ENCODE assay signal across 19 cellular contexts in the genomic region with DNA sequence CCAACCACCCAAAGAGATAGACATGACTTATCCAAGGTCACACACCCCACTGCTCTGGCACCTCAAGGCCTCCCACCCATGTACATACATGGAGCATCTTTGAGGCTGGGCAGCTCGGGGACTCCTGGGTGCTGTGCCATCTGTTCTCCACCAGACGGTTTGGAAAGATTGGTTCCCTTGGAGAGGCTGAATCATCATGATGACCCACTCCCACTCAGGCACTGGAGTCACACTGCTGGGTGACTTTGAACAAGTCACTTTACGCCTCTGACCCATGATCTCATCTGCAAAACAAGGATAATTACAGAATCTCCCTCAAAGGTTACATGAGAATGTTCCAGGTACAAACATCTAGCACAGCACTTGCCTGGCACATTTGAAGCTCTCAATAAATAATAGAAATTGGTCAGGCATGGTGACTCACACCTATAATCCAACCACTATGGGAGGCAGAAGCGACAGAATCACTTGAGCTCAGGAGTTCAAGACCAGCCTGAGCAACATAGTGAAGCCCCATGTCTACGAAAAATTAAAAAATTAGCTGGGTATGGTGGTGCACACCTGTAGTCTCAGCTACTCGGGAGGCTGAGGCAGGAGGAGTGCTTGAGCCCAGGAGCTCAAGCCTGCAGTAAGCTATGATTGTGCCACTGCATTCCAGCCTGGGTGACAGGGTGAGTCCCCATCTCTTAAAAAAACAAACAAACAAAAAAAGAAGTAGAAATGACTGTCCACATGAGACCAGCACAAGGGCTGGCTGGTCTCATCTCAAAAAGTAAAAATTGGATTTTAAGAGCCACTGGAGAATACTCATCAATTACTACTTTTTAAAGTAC.
"Had no signal": no experiment of that assay in that cellular context is flagged by ENCODE, and none has a peak within 500 bp of the region (broad histone marks: within the 10 kb centered on the region; RNA-seq: fewer than 3 reads in every experiment).

No MANE protein-coding gene starts in this region.

- DNase-seq: activated CD4-positive, alpha-beta memory T cell treated with anti-CD3 and anti-CD28 coated beads, Interleukin-2, amount 10 ng/mL, durations not matched to agents 7 days and 5 days; activated CD8-positive, alpha-beta memory T cell treated with anti-CD3 and anti-CD28 coated beads, Interleukin-2, amount 10 ng/mL, durations not matched to agents 7 days and 5 days; activated naive CD4-positive, alpha-beta T cell treated with Interleukin-2 at 50 U/mL for 16 hours; central memory CD4-positive, alpha-beta T cell; colonic mucosa; kidney; mucosa of descending colon; naive B cell; psoas muscle; small intestine; stimulated activated CD4-positive, alpha-beta T cell treated with anti-CD3 and anti-CD28 coated beads, Interleukin-15, amount 100 ng/mL, for 24 hours; stimulated activated CD4-positive, alpha-beta T cell treated with anti-CD3 and anti-CD28 coated beads, Interleukin-4, amount 100 ng/mL, for 1 hour; stimulated activated naive CD8-positive, alpha-beta T cell treated with anti-CD3 and anti-CD28 coated beads, Interleukin-15, amount 100 ng/mL, for 72 hours; transverse colon; uterus had no signal

- ATAC-seq: activated CD4-positive, alpha-beta T cell treated with anti-CD3 and anti-CD28 coated beads for 36 hours; activated CD8-positive, alpha-beta memory T cell treated with anti-CD3 and anti-CD28 coated beads, Interleukin-2, amount 10 ng/mL, durations not matched to agents 7 days and 5 days; mucosa of descending colon; stimulated activated naive CD8-positive, alpha-beta T cell treated with anti-CD3 and anti-CD28 coated beads, Interleukin-15, amount 100 ng/mL, for 72 hours; WTC11 had no signal

- H3K27ac ChIP-seq: colonic mucosa, neural progenitor cell, psoas muscle, suprapubic skin, transverse colon, uterus had no signal

- H3K4me3 ChIP-seq: colonic mucosa, mucosa of descending colon, neural progenitor cell, transverse colon, uterus had no signal
